In genomic region chr7:132076301-132077049, GRCh38 we compare ENCODE assay signal across 13 cellular contexts.
"Had no signal": no experiment of that assay in that cellular context is flagged by ENCODE, and none has a peak within 500 bp of the region (broad histone marks: within the 10 kb centered on the region; RNA-seq: fewer than 3 reads in every experiment).

No MANE protein-coding gene starts in this region.

- H3K27me3 ChIP-seq: sigmoid colon had no signal

- H3K9me3 ChIP-seq: sigmoid colon, spleen had no signal

- H3K36me3 ChIP-seq: sigmoid colon, spleen had no signal

- DNase-seq: activated CD4-positive, alpha-beta T cell treated with anti-CD3 and anti-CD28 coated beads for 4 hours; activated CD8-positive, alpha-beta T cell treated with anti-CD3 and anti-CD28 coated beads for 36 hours; activated gamma-delta T cell; activated T-cell treated with anti-CD3 and anti-CD28 coated beads, Interleukin-2, amount 50 U/mL, for 72 hours; dermis blood vessel endothelial cell; effector memory CD8-positive, alpha-beta T cell; foreskin keratinocyte; glutamatergic neuron; spleen; stimulated activated CD4-positive, alpha-beta T cell treated with anti-CD3 and anti-CD28 coated beads, Interleukin-1b, Interleukin-23, amount 100 ng/mL, for 48 hours; stimulated activated naive CD8-positive, alpha-beta T cell treated with anti-CD3 and anti-CD28 coated beads, Interleukin-15, amount 100 ng/mL, for 72 hours; T-helper 17 cell had no signal

- H3K4me3 ChIP-seq: sigmoid colon, spleen had no signal

- H3K27ac ChIP-seq: foreskin keratinocyte, sigmoid colon had no signal
